Comparison of ENCODE assay signal across 32 cellular contexts in genomic region chr13:66716502-66716901, GRCh38.
"Had no signal": no experiment of that assay in that cellular context is flagged by ENCODE, and none has a peak within 500 bp of the region (broad histone marks: within the 10 kb centered on the region; RNA-seq: fewer than 3 reads in every experiment).

No MANE protein-coding gene starts in this region.

- H3K4me1 Mint-ChIP-seq: activated naive CD8-positive, alpha-beta T cell treated with anti-CD3 and anti-CD28 coated beads for 36 hours; central memory CD8-positive, alpha-beta T cell had no signal

- H3K36me3 Mint-ChIP-seq: activated CD4-positive, alpha-beta memory T cell treated with anti-CD3 and anti-CD28 coated beads for 36 hours; activated naive CD8-positive, alpha-beta T cell treated with anti-CD3 and anti-CD28 coated beads for 36 hours had no signal

- H3K27ac ChIP-seq: cardiac muscle cell, KMS-11, SJCRH30, SK-N-MC had no signal

- H3K27me3 Mint-ChIP-seq: activated B cell treated with CpG ODN at 0.5 μM for 24 hours; activated CD4-positive, alpha-beta memory T cell treated with anti-CD3 and anti-CD28 coated beads for 36 hours; activated naive CD8-positive, alpha-beta T cell treated with anti-CD3 and anti-CD28 coated beads for 36 hours; central memory CD8-positive, alpha-beta T cell had no signal

- H3K27ac Mint-ChIP-seq: activated B cell treated with CpG ODN at 0.5 μM for 24 hours; activated CD4-positive, alpha-beta memory T cell treated with anti-CD3 and anti-CD28 coated beads for 36 hours; activated naive CD8-positive, alpha-beta T cell treated with anti-CD3 and anti-CD28 coated beads for 36 hours; T-helper 1 cell treated with Interleukin-12 subunit alpha and Interleukin-12 subunit beta and Interleukin-4 antibody, amounts not matched to agents 30 μg/mL and 1 μg/mL, for 36 hours; T-helper 2 cell treated with Interferon-gamma antibody and Interleukin-4, amounts not matched to agents 5 μg/mL and 100 μg/mL, for 36 hours had no signal

- H3K4me1 ChIP-seq: SJCRH30 had no signal

- H3K4me2 ChIP-seq: KMS-11 had no signal

- H3K9me3 Mint-ChIP-seq: activated B cell treated with CpG ODN at 0.5 μM for 24 hours; activated naive CD8-positive, alpha-beta T cell treated with anti-CD3 and anti-CD28 coated beads for 36 hours; T-helper 1 cell treated with Interleukin-12 subunit alpha and Interleukin-12 subunit beta and Interleukin-4 antibody, amounts not matched to agents 30 μg/mL and 1 μg/mL, for 36 hours; T-helper 2 cell treated with Interferon-gamma antibody and Interleukin-4, amounts not matched to agents 5 μg/mL and 100 μg/mL, for 36 hours had no signal

- H3K4me3 ChIP-seq: cardiac muscle cell, MG63, SJCRH30, SK-N-MC had no signal

- H3K36me3 ChIP-seq: cardiac muscle cell, MG63, SJCRH30 had no signal

- DNase-seq: activated B cell treated with CpG ODN at 0.5 μM for 24 hours; activated CD4-positive, alpha-beta memory T cell treated with anti-CD3 and anti-CD28 coated beads for 36 hours; activated CD4-positive, alpha-beta T cell treated with anti-CD3 and anti-CD28 coated beads for 4 hours; activated CD4-positive, alpha-beta T cell treated with anti-CD3 and anti-CD28 coated beads, Interleukin-2, amount 50 U/mL, for 1 hour; activated CD4-positive, CD25-positive, alpha-beta regulatory T cell treated with anti-CD3 and anti-CD28 coated beads, Interleukin-2, amount 50 U/mL, for 72 hours; activated CD8-positive, alpha-beta memory T cell treated with anti-CD3 and anti-CD28 coated beads, Interleukin-2, amount 50 U/mL, for 4 hours; activated effector memory CD4-positive, alpha-beta T cell treated with anti-CD3 and anti-CD28 coated beads, Interleukin-2, amount 50 U/mL, for 16 hours; activated naive CD4-positive, alpha-beta T cell; activated naive CD4-positive, alpha-beta T cell treated with anti-CD3 and anti-CD28 coated beads, Interleukin-2, amount 50 U/mL, for 16 hours; activated naive CD8-positive, alpha-beta T cell treated with anti-CD3 and anti-CD28 coated beads for 36 hours; activated T-cell treated with anti-CD3 and anti-CD28 coated beads for 4 hours; activated T-cell treated with anti-CD3 and anti-CD28 coated beads, Interleukin-2, amount 50 U/mL, for 48 hours; amniotic stem cell; aorta; MG63; NCI-H1048; NCI-H1417; NCI-H146; NCI-H187; NCI-H2081 treated with DMSO at 0.1 percent for 48 hours; NCI-H2171; NCI-H510A; NCI-H526; NCI-H774; SHP77; SJCRH30 had no signal

- H3K9me3 ChIP-seq: MG63, SJCRH30 had no signal

- H3K27me3 ChIP-seq: cardiac muscle cell, MG63, SJCRH30 had no signal

- H3K4me3 Mint-ChIP-seq: activated B cell treated with CpG ODN at 0.5 μM for 24 hours; activated CD4-positive, alpha-beta memory T cell treated with anti-CD3 and anti-CD28 coated beads for 36 hours; activated naive CD8-positive, alpha-beta T cell treated with anti-CD3 and anti-CD28 coated beads for 36 hours; central memory CD8-positive, alpha-beta T cell; T-helper 1 cell treated with Interleukin-12 subunit alpha and Interleukin-12 subunit beta and Interleukin-4 antibody, amounts not matched to agents 30 μg/mL and 1 μg/mL, for 36 hours; T-helper 2 cell treated with Interferon-gamma antibody and Interleukin-4, amounts not matched to agents 5 μg/mL and 100 μg/mL, for 36 hours had no signal

- H3K9ac ChIP-seq: KMS-11 had no signal
